2 cellular contexts compared by ENCODE assay signal in genomic region chr11:102964867-102965266, GRCh38.
TF ChIP-seq lines count a peak whose summit lies in the region.

No MANE protein-coding gene starts in this region.

TF ChIP-seq in WTC11, 78 proteins besides CTCF, POLR2A, EP300 and RAD21 (continued from another document):
- no peak for TF ChIP-seq NR3C1 (CRISPR knock-in tag; conservative IDR thresholded peaks at IDR 0.05; ENCODE audit: low read depth)
- no peak for TF ChIP-seq MYBL2 (CRISPR knock-in tag; IDR thresholded peaks at IDR 0.05)

TF ChIP-seq in endothelial cell of umbilical vein, 7 proteins besides CTCF, POLR2A, EP300 and RAD21 (continued from another document):
- TF ChIP-seq POLR2AphosphoS5 (IDR thresholded peaks at IDR 0.05; ENCODE audit: insufficient read depth, low read depth, low read length) (no peak), FOS (IDR thresholded peaks at IDR 0.05; ENCODE audit: borderline replicate concordance, insufficient read depth, low read length) (no peak), EZH2 (IDR thresholded peaks at IDR 0.05; ENCODE audit: borderline replicate concordance, low read depth, low read length, severe bottlenecking) (no peak), MAX (IDR thresholded peaks at IDR 0.05; ENCODE audit: insufficient read depth, insufficient read length) (no peak), GATA2 (IDR thresholded peaks at IDR 0.05; ENCODE audit: insufficient read depth, insufficient read length, low read depth, low read length) (no peak)
